10 cellular contexts compared by ENCODE assay signal in genomic region chr2:65434592-65435241, GRCh38. TPM values are rescaled to one million over a fixed set of nuclear protein-coding genes. Genes with fewer than 3 reads are reported as not detected.
DNase-seq lines count a peak whose midpoint lies in the region; ATAC-seq and TF ChIP-seq lines count a peak whose summit lies in the region.
"Had no signal": no experiment of that assay in that cellular context is flagged by ENCODE, and none has a peak within 500 bp of the region (broad histone marks: within the 10 kb centered on the region; RNA-seq: fewer than 3 reads in every experiment).

No MANE protein-coding gene starts in this region.

- peaks cover 3% of the 10 kb centered on the region for H3K9me3 Mint-ChIP-seq in activated CD4-positive, alpha-beta T cell treated with anti-CD3 and anti-CD28 coated beads, Interleukin-2, amount 10 ng/mL, durations not matched to agents 24 days and 14 days
- H3K9me3 Mint-ChIP-seq in glutamatergic neuron (ENCODE audit: unreplicated experiment) = peaks cover 24% of the 10 kb centered on the region

- peak overlapping the region; percentile 88 for H3K4me2 ChIP-seq in PC-9

- peaks cover 28% of the 10 kb centered on the region for H3K4me1 Mint-ChIP-seq in activated CD4-positive, alpha-beta T cell treated with anti-CD3 and anti-CD28 coated beads, Interleukin-2, amount 10 ng/mL, durations not matched to agents 24 days and 14 days
- H3K4me1 Mint-ChIP-seq in glutamatergic neuron (ENCODE audit: low read depth, unreplicated experiment) = peaks cover 27% of the 10 kb centered on the region

- intact Hi-C loops in activated CD4-positive, alpha-beta T cell treated with anti-CD3 and anti-CD28 coated beads, Interleukin-2, amount 10 ng/mL, durations not matched to agents 24 days and 14 days (cut with micrococcal nuclease) = loop anchor here (5.0 kb wide), 4 partner anchors 118 to 1963 kb away; partner anchors contain the start of genes ETAA1, RAB1A and SLC1A4
- intact Hi-C loops in PC-9 (cut with micrococcal nuclease; ENCODE audit: unreplicated experiment) = loop anchor here (5.0 kb wide), 4 partner anchors 112 to 912 kb away; partner anchors contain the start of gene AFTPH

- BruUV-seq in PC-9 (replicated peaks; lab: Mats Ljungman, UMichigan) = no TSS peak

- H2AFZ ChIP-seq in PC-9 = no peak overlapping the region; the same call in 1 of the 2 replicates

- H3K27me3 Mint-ChIP-seq in activated CD4-positive, alpha-beta T cell treated with anti-CD3 and anti-CD28 coated beads, Interleukin-2, amount 10 ng/mL, durations not matched to agents 24 days and 14 days = peaks cover 43% of the 10 kb centered on the region
- H3K27me3 Mint-ChIP-seq in glutamatergic neuron (ENCODE audit: unreplicated experiment) = peaks cover 11% of the 10 kb centered on the region

- POLR2A ChIA-PET in PC-9 (lab: Charles Lee; ENCODE audit: unreplicated experiment) = interaction anchor here (0.6 to 0.7 kb wide), 2 partner anchors 18 to 112 kb away, joined by 3 to 4 read pairs; no protein-coding TSS in a partner anchor

- H3K9me3 ChIP-seq in PC-9 (ENCODE audit: insufficient read depth, low read depth) (no peaks in the 10 kb centered on the region), stomach smooth muscle (ENCODE audit: control insufficient read depth in 2 of 2, low read length in 2 of 2) (no peaks in the 10 kb centered on the region)

- H4K20me1 ChIP-seq in PC-9 (ENCODE audit: insufficient read depth) = peaks cover 7% of the 10 kb centered on the region

- H3K36me3 Mint-ChIP-seq in activated CD4-positive, alpha-beta T cell treated with anti-CD3 and anti-CD28 coated beads, Interleukin-2, amount 10 ng/mL, durations not matched to agents 24 days and 14 days (ENCODE audit: low read depth) = no peaks in the 10 kb centered on the region
- no peaks in the 10 kb centered on the region for H3K36me3 Mint-ChIP-seq in glutamatergic neuron (ENCODE audit: unreplicated experiment)

- H3K4me1 ChIP-seq in PC-9 (replicated peaks; ENCODE audit: insufficient read depth) (peaks cover 57% of the 10 kb centered on the region), stomach smooth muscle (ENCODE audit: control insufficient read depth, insufficient read depth, low read length) (peaks cover 20% of the 10 kb centered on the region)

- TF ChIP-seq CTCF in PC-9 (conservative IDR thresholded peaks at IDR 0.05) (no peak), glutamatergic neuron (IDR thresholded peaks at IDR 0.05; ENCODE audit: partially characterized antibody, unreplicated experiment) (no peak)

- H3K9ac ChIP-seq in stomach smooth muscle (ENCODE audit: low read length in 2 of 2) = peak overlapping the region in 1 of 2 donors; percentile 94

- H3K4me3 ChIP-seq in PC-9 (peak overlapping the region; percentile 83; the same call in 1 of the 2 replicates), stomach smooth muscle (ENCODE audit: low read length in 2 of 2) (peak overlapping the region in 1 of 2 donors; percentile 89)

- CTCF ChIA-PET in PC-9 (lab: Charles Lee) = interaction anchor here (0.9 kb wide), 1 partner anchor 12 kb away, joined by 6 read pairs; no protein-coding TSS in a partner anchor

- no peak for ATAC-seq in HG02840 (IDR thresholded peaks at IDR 0.05; ENCODE audit: low FRiP score, unreplicated experiment)
- ATAC-seq: T-helper 17 cell had no signal

- H3K27me3 ChIP-seq in PC-9 (ENCODE audit: insufficient read depth, low read depth) (no peaks in the 10 kb centered on the region), stomach smooth muscle (ENCODE audit: control insufficient read depth in 1 of 2, insufficient read depth in 2 of 2, low read length in 2 of 2) (no peaks in the 10 kb centered on the region)

- H3K27ac ChIP-seq in PC-9 = 0 out of 2 replicates have a peak overlapping the region, but pooled peaks have one; percentile 81
- peak overlapping the region; percentile 89 for H3K27ac ChIP-seq in stomach smooth muscle (ENCODE audit: low read length)

- H3K36me3 ChIP-seq in PC-9 (ENCODE audit: low read depth) = no peaks in the 10 kb centered on the region
- no peaks in the 10 kb centered on the region for H3K36me3 ChIP-seq in stomach smooth muscle (ENCODE audit: control insufficient read depth in 2 of 2, insufficient read depth in 2 of 2, low read length in 2 of 2)

- H3K79me2 ChIP-seq in PC-9 (ENCODE audit: low read depth) = peaks cover 40% of the 10 kb centered on the region

- no peak for DNase-seq in activated CD4-positive, alpha-beta T cell treated with anti-CD3 and anti-CD28 coated beads, Interleukin-2, amount 10 ng/mL, durations not matched to agents 24 days and 14 days
- DNase-seq in activated CD4-positive, alpha-beta T cell treated with anti-CD3 and anti-CD28 coated beads, Interleukin-2, amount 50 U/mL, for 1 hour = no peak
- DNase-seq in PC-9 = peak in 1 of 2 experiments; percentile 52
- no peak for DNase-seq in glutamatergic neuron
- DNase-seq in D341Med (ENCODE audit: low spot score) = no peak
- DNase-seq in NAMALWA (ENCODE audit: low spot score) = no peak
- DNase-seq: activated gamma-delta T cell treated with Interleukin-2 at 50 U/mL for 16 hours, T-helper 17 cell had no signal

- peaks cover 57% of the 10 kb centered on the region for H3F3A ChIP-seq in PC-9 (ENCODE audit: insufficient read depth, low read depth)

- no peaks in the 10 kb centered on the region for H3K9me2 ChIP-seq in PC-9 (ENCODE audit: insufficient read depth)

- peak overlapping the region; percentile 18 for H3K4me3 Mint-ChIP-seq in activated CD4-positive, alpha-beta T cell treated with anti-CD3 and anti-CD28 coated beads, Interleukin-2, amount 10 ng/mL, durations not matched to agents 24 days and 14 days
- H3K4me3 Mint-ChIP-seq in glutamatergic neuron (ENCODE audit: unreplicated experiment) = peak overlapping the region; percentile 83

- no peak overlapping the region for H3K27ac Mint-ChIP-seq in activated CD4-positive, alpha-beta T cell treated with anti-CD3 and anti-CD28 coated beads, Interleukin-2, amount 10 ng/mL, durations not matched to agents 24 days and 14 days
- H3K27ac Mint-ChIP-seq in glutamatergic neuron (ENCODE audit: unreplicated experiment) = no peak overlapping the region
- H3K27ac Mint-ChIP-seq: T-helper 17 cell had no signal

RNA-seq across cellular contexts. Expression of gene SPRED2, which starts 2.3 kb away (rescaled TPM):
- 7.7 and 9.2 TPM in 2 replicates for total RNA-seq in activated CD4-positive, alpha-beta T cell treated with anti-CD3 and anti-CD28 coated beads, Interleukin-2, amount 10 ng/mL, durations not matched to agents 24 days and 14 days
- 33.5 and 33.6 TPM in 2 replicates for total RNA-seq in PC-9 (2021)
- total RNA-seq in glutamatergic neuron (ENCODE audit: unreplicated experiment) = 54.5 TPM
